In the genomic region with DNA sequence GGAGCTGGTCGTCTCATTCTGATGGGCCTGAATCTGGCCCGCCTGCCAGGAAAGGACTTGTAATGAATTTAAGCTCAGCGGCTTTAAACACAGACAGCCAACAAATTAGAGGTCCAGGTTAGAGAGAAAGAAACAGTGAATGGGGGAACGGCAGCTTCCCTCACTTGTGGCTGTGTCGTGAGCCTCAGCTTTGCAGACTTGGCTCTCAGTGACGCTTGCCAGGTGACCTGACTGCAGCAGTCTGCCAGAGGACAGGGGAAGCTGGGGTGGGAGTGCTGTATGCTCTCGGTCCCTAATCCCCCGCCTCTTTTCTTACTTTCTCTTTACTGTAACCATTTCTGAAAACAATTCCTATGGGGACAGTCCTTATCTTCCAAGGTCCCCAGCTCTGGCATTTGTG, we compare ENCODE assay signal across 28 cellular contexts.
"Had no signal": no experiment of that assay in that cellular context is flagged by ENCODE, and none has a peak within 500 bp of the region (broad histone marks: within the 10 kb centered on the region; RNA-seq: fewer than 3 reads in every experiment).

No MANE protein-coding gene starts in this region.

- H3K27me3 Mint-ChIP-seq: stimulated activated naive CD8-positive, alpha-beta T cell treated with anti-CD3 and anti-CD28 coated beads, Interleukin-15, Interleukin-2, amounts not matched to agents 100 ng/mL and 50 ng/mL, for 24 hours had no signal

- H3K27ac Mint-ChIP-seq: activated CD4-positive, alpha-beta T cell treated with anti-CD3 and anti-CD28 coated beads for 36 hours; activated naive CD4-positive, alpha-beta T cell treated with anti-CD3 and anti-CD28 coated beads, Interleukin-2, amount 50 U/mL, for 72 hours; activated T-cell treated with anti-CD3 and anti-CD28 coated beads, Interleukin-2, amount 50 U/mL, for 72 hours; mesothelial cell of epicardium; nephron progenitor cell; stimulated activated effector memory CD8-positive, alpha-beta T cell treated with anti-CD3 and anti-CD28 coated beads, Interleukin-12 subunit alpha, Interleukin-12 subunit beta, amount 100 ng/mL, for 72 hours; stimulated activated naive CD8-positive, alpha-beta T cell treated with anti-CD3 and anti-CD28 coated beads, Interleukin-15, Interleukin-2, amounts not matched to agents 100 ng/mL and 50 ng/mL, for 24 hours; T-helper 2 cell treated with Interferon-gamma antibody and Interleukin-4, amounts not matched to agents 5 μg/mL and 100 μg/mL, for 36 hours had no signal

- H3K4me3 ChIP-seq: coronary artery, dorsolateral prefrontal cortex, left lung, right lobe of liver, skin epidermis, upper lobe of left lung, vagina had no signal

- H3K4me1 ChIP-seq: right lobe of liver, vagina had no signal

- H3K27ac ChIP-seq: coronary artery, dorsolateral prefrontal cortex, left lung, right lobe of liver, upper lobe of left lung, vagina had no signal

- ATAC-seq: activated CD4-positive, alpha-beta T cell treated with anti-CD3 and anti-CD28 coated beads for 36 hours; activated naive CD4-positive, alpha-beta T cell treated with anti-CD3 and anti-CD28 coated beads, Interleukin-2, amount 50 U/mL, for 72 hours; activated T-cell treated with anti-CD3 and anti-CD28 coated beads, Interleukin-2, amount 50 U/mL, for 72 hours; left lung; right lobe of liver; stimulated activated effector memory CD8-positive, alpha-beta T cell treated with anti-CD3 and anti-CD28 coated beads, Interleukin-12 subunit alpha, Interleukin-12 subunit beta, amount 100 ng/mL, for 72 hours had no signal

- H3K36me3 Mint-ChIP-seq: activated naive CD4-positive, alpha-beta T cell treated with anti-CD3 and anti-CD28 coated beads, Interleukin-2, amount 50 U/mL, for 72 hours; mesothelial cell of epicardium; naive B cell; stimulated activated effector memory CD8-positive, alpha-beta T cell treated with anti-CD3 and anti-CD28 coated beads, Interleukin-12 subunit alpha, Interleukin-12 subunit beta, amount 100 ng/mL, for 72 hours had no signal

- H3K9me3 Mint-ChIP-seq: activated naive CD4-positive, alpha-beta T cell treated with anti-CD3 and anti-CD28 coated beads, Interleukin-2, amount 50 U/mL, for 72 hours; activated T-cell treated with anti-CD3 and anti-CD28 coated beads, Interleukin-2, amount 50 U/mL, for 72 hours; stimulated activated effector memory CD8-positive, alpha-beta T cell treated with anti-CD3 and anti-CD28 coated beads, Interleukin-12 subunit alpha, Interleukin-12 subunit beta, amount 100 ng/mL, for 72 hours; stimulated activated naive CD8-positive, alpha-beta T cell treated with anti-CD3 and anti-CD28 coated beads, Interleukin-15, Interleukin-2, amounts not matched to agents 100 ng/mL and 50 ng/mL, for 24 hours; T-helper 2 cell treated with Interferon-gamma antibody and Interleukin-4, amounts not matched to agents 5 μg/mL and 100 μg/mL, for 36 hours had no signal

- FAIRE-seq: frontal cortex, islet of Langerhans had no signal

- H3K36me3 ChIP-seq: left lung, right lobe of liver, upper lobe of left lung, vagina had no signal

- H3K27me3 ChIP-seq: dorsolateral prefrontal cortex, left lung, right lobe of liver, upper lobe of left lung, vagina had no signal

- H3K4me3 Mint-ChIP-seq: activated CD4-positive, alpha-beta T cell treated with anti-CD3 and anti-CD28 coated beads for 36 hours; activated T-cell treated with anti-CD3 and anti-CD28 coated beads, Interleukin-2, amount 50 U/mL, for 72 hours; mesothelial cell of epicardium; naive B cell; nephron progenitor cell; stimulated activated effector memory CD8-positive, alpha-beta T cell treated with anti-CD3 and anti-CD28 coated beads, Interleukin-12 subunit alpha, Interleukin-12 subunit beta, amount 100 ng/mL, for 72 hours; stimulated activated naive CD8-positive, alpha-beta T cell treated with anti-CD3 and anti-CD28 coated beads, Interleukin-15, Interleukin-2, amounts not matched to agents 100 ng/mL and 50 ng/mL, for 24 hours; T-helper 2 cell treated with Interferon-gamma antibody and Interleukin-4, amounts not matched to agents 5 μg/mL and 100 μg/mL, for 36 hours had no signal

- H3K4me1 Mint-ChIP-seq: activated CD4-positive, alpha-beta T cell treated with anti-CD3 and anti-CD28 coated beads for 36 hours; mesothelial cell of epicardium; naive B cell; nephron progenitor cell; stimulated activated effector memory CD8-positive, alpha-beta T cell treated with anti-CD3 and anti-CD28 coated beads, Interleukin-12 subunit alpha, Interleukin-12 subunit beta, amount 100 ng/mL, for 72 hours had no signal

- H3K9me3 ChIP-seq: right lobe of liver, upper lobe of left lung, vagina had no signal

- DNase-seq: activated CD4-positive, alpha-beta T cell treated with anti-CD3 and anti-CD28 coated beads for 36 hours; activated CD4-positive, alpha-beta T cell treated with anti-CD3 and anti-CD28 coated beads, Interleukin-2, amount 50 U/mL, for 4 hours; activated CD4-positive, CD25-positive, alpha-beta regulatory T cell; activated naive CD4-positive, alpha-beta T cell; activated T-cell treated with anti-CD3 and anti-CD28 coated beads for 4 hours; activated T-cell treated with anti-CD3 and anti-CD28 coated beads, Interleukin-2, amount 50 U/mL, for 72 hours; dorsolateral prefrontal cortex; effector memory CD4-positive, alpha-beta T cell; left lung; mammary epithelial cell; naive B cell; nephron progenitor cell; occipital lobe; right lobe of liver; stimulated activated CD4-positive, alpha-beta T cell treated with anti-CD3 and anti-CD28 coated beads, Interleukin-12 subunit alpha, Interleukin-12 subunit beta, amount 100 ng/mL, for 4 hours; stimulated activated CD4-positive, alpha-beta T cell treated with anti-CD3 and anti-CD28 coated beads, Interleukin-4, amount 100 ng/mL, for 1 hour; T-helper 1 cell; upper lobe of left lung had no signal
